ENCODE assay signal across 31 cellular contexts in genomic region chr14:66315098-66315497, GRCh38.
"Had no signal": no experiment of that assay in that cellular context is flagged by ENCODE, and none has a peak within 500 bp of the region (broad histone marks: within the 10 kb centered on the region; RNA-seq: fewer than 3 reads in every experiment).

No MANE protein-coding gene starts in this region.

- H3K79me2 ChIP-seq: parathyroid adenoma had no signal

- H3K4me3 Mint-ChIP-seq: naive thymus-derived CD8-positive, alpha-beta T cell; natural killer cell treated with Interleukin-12 subunit alpha and Interleukin-12 subunit beta and Interleukin-15 and Interleukin-18, amount 100 ng/mL, for 72 hours; nephron progenitor cell; neural crest cell; stimulated activated memory B cell treated with anti-CD40 and anti-IgM and Interleukin-4, amounts not matched to agents 10 μg/mL and 1 μg/mL and 100 μg/mL, for 72 hours; stimulated activated naive CD8-positive, alpha-beta T cell treated with anti-CD3 and anti-CD28 coated beads, Interleukin-15, amount 100 ng/mL, for 72 hours; type B pancreatic cell had no signal

- H3K4me1 ChIP-seq: parathyroid adenoma, psoas muscle, spleen, suprapubic skin, testis, tibial artery, transverse colon, upper lobe of right lung, uterus had no signal

- H3K27ac ChIP-seq: ovary, parathyroid adenoma, psoas muscle, skin epidermis, spleen, suprapubic skin, testis, tibial artery, transverse colon, upper lobe of right lung, uterus had no signal

- H3K27me3 ChIP-seq: ovary, spleen, suprapubic skin, testis, tibial artery, transverse colon, upper lobe of right lung, uterus had no signal

- H3K9ac ChIP-seq: parathyroid adenoma had no signal

- H3K9me3 Mint-ChIP-seq: type B pancreatic cell had no signal

- H2AFZ ChIP-seq: parathyroid adenoma had no signal

- H3K4me3 ChIP-seq: ovary, psoas muscle, skin epidermis, smooth muscle cell, spleen, suprapubic skin, testis, tibial artery, transverse colon, upper lobe of right lung, uterus had no signal

- H3K4me2 ChIP-seq: smooth muscle cell had no signal

- H3K36me3 ChIP-seq: ovary, spleen, suprapubic skin, tibial artery, transverse colon, upper lobe of right lung, uterus had no signal

- H3K9me3 ChIP-seq: ovary, testis, uterus had no signal

- ATAC-seq: naive thymus-derived CD8-positive, alpha-beta T cell; natural killer cell treated with Interleukin-12 subunit alpha and Interleukin-12 subunit beta and Interleukin-15 and Interleukin-18, amount 100 ng/mL, for 72 hours; psoas muscle; right cardiac atrium; sciatic nerve; stimulated activated memory B cell treated with anti-CD40 and anti-IgM and Interleukin-4, amounts not matched to agents 10 μg/mL and 1 μg/mL and 100 μg/mL, for 72 hours; stimulated activated naive CD8-positive, alpha-beta T cell treated with anti-CD3 and anti-CD28 coated beads, Interleukin-15, amount 100 ng/mL, for 72 hours; stimulated activated naive CD8-positive, alpha-beta T cell treated with anti-CD3 and anti-CD28 coated beads, Interleukin-15, Interleukin-2, amounts not matched to agents 100 U/mL and 50 U/mL, for 24 hours; upper lobe of right lung had no signal

- H3K36me3 Mint-ChIP-seq: type B pancreatic cell had no signal

- H3K27ac Mint-ChIP-seq: naive thymus-derived CD8-positive, alpha-beta T cell; natural killer cell treated with Interleukin-12 subunit alpha and Interleukin-12 subunit beta and Interleukin-15 and Interleukin-18, amount 100 ng/mL, for 72 hours; nephron progenitor cell; progenitor cell of endocrine pancreas; stimulated activated memory B cell treated with anti-CD40 and anti-IgM and Interleukin-4, amounts not matched to agents 10 μg/mL and 1 μg/mL and 100 μg/mL, for 72 hours; stimulated activated naive CD8-positive, alpha-beta T cell treated with anti-CD3 and anti-CD28 coated beads, Interleukin-15, amount 100 ng/mL, for 72 hours; type B pancreatic cell had no signal

- DNase-seq: naive thymus-derived CD8-positive, alpha-beta T cell; nephron progenitor cell; occipital lobe; ovary; psoas muscle; right cardiac atrium; spleen; stimulated activated CD4-positive, alpha-beta T cell treated with anti-CD3 and anti-CD28 coated beads, Interleukin-12 subunit alpha, Interleukin-12 subunit beta, amount 100 ng/mL, for 4 hours; stimulated activated CD4-positive, alpha-beta T cell treated with anti-CD3 and anti-CD28 coated beads, Interleukin-1b, Interleukin-23, amount 100 ng/mL, for 48 hours; stimulated activated CD4-positive, alpha-beta T cell treated with anti-CD3 and anti-CD28 coated beads, Interleukin-4, amount 100 ng/mL, for 1 hour; stimulated activated CD4-positive, alpha-beta T cell treated with anti-CD3 and anti-CD28 coated beads, Interleukin-4, amount 100 ng/mL, for 4 hours; stimulated activated CD8-positive, alpha-beta memory T cell treated with anti-CD3 and anti-CD28 coated beads, Interleukin-4, amount 100 ng/mL, for 48 hours; stimulated activated naive CD4-positive, alpha-beta T cell; stimulated activated naive CD8-positive, alpha-beta T cell treated with anti-CD3 and anti-CD28 coated beads, Interleukin-15, amount 100 ng/mL, for 72 hours; stimulated activated naive CD8-positive, alpha-beta T cell treated with anti-CD3 and anti-CD28 coated beads, Interleukin-15, Interleukin-2, amounts not matched to agents 100 U/mL and 50 U/mL, for 24 hours; substantia nigra; testis; tibial artery; transverse colon; upper lobe of right lung; uterus had no signal

- H3K27me3 Mint-ChIP-seq: progenitor cell of endocrine pancreas; stimulated activated naive CD8-positive, alpha-beta T cell treated with anti-CD3 and anti-CD28 coated beads, Interleukin-15, amount 100 ng/mL, for 72 hours; type B pancreatic cell had no signal

- H3K4me1 Mint-ChIP-seq: naive thymus-derived CD8-positive, alpha-beta T cell; nephron progenitor cell; neural crest cell; stimulated activated memory B cell treated with anti-CD40 and anti-IgM and Interleukin-4, amounts not matched to agents 10 μg/mL and 1 μg/mL and 100 μg/mL, for 72 hours; stimulated activated naive CD8-positive, alpha-beta T cell treated with anti-CD3 and anti-CD28 coated beads, Interleukin-15, amount 100 ng/mL, for 72 hours had no signal
